ENCODE assay signal across 18 cellular contexts in genomic region chr3:106212658-106213222, GRCh38.
DNase-seq lines count a peak whose midpoint lies in the region; ATAC-seq and TF ChIP-seq lines count a peak whose summit lies in the region.
"Had no signal": no experiment of that assay in that cellular context is flagged by ENCODE, and none has a peak within 500 bp of the region (broad histone marks: within the 10 kb centered on the region; RNA-seq: fewer than 3 reads in every experiment).

No MANE protein-coding gene starts in this region.

- intact Hi-C loops in HCT116 (cut with micrococcal nuclease): no loop called here

- H3K27me3 ChIP-seq in HCT116 (ENCODE audit: insufficient read depth, low read length) (no peaks in the 10 kb centered on the region), adipocyte (replicated peaks; ENCODE audit: control insufficient read depth, insufficient read depth, low read length) (no peaks in the 10 kb centered on the region), neural progenitor cell (no peaks in the 10 kb centered on the region)
- H3K27me3 ChIP-seq: tibial nerve had no signal

- CTCF ChIA-PET in HCT116 (lab: Charles Lee): no interaction called here

- no peak overlapping the region for H3K4me3 ChIP-seq in HCT116 (replicated peaks in 1 of 2; ENCODE audit: low read depth in 1 of 2, low read length in 2 of 2)
- no peak overlapping the region for H3K4me3 ChIP-seq in adipocyte (ENCODE audit: low read length)
- no peak overlapping the region for H3K4me3 ChIP-seq in neural progenitor cell
- H3K4me3 ChIP-seq: tibial nerve had no signal

- H3K36me3 ChIP-seq in HCT116 (ENCODE audit: control insufficient read depth in 1 of 2, insufficient read depth in 2 of 2, low read length in 2 of 2): no peaks in the 10 kb centered on the region
- no peaks in the 10 kb centered on the region for H3K36me3 ChIP-seq in adipocyte (ENCODE audit: control insufficient read depth, insufficient read depth, low read length, severe bottlenecking)
- no peaks in the 10 kb centered on the region for H3K36me3 ChIP-seq in neural progenitor cell
- H3K36me3 ChIP-seq: tibial nerve had no signal

- TF ChIP-seq RAD21 in HCT116 (IDR thresholded peaks at IDR 0.05; ENCODE audit: low read depth): no peak

- BruUV-seq in HCT116 (replicated peaks; lab: Mats Ljungman, UMichigan): no TSS peak

- no peaks in the 10 kb centered on the region for H3F3A ChIP-seq in neural progenitor cell (ENCODE audit: low read depth)

- no peaks in the 10 kb centered on the region for H3K27me3 Mint-ChIP-seq in neural progenitor cell (ENCODE audit: insufficient read depth, low read depth)
- H3K27me3 Mint-ChIP-seq: central memory CD8-positive, alpha-beta T cell; natural killer cell treated with Interleukin-12 subunit alpha and Interleukin-12 subunit beta and Interleukin-15 and Interleukin-18, amount 100 ng/mL, for 72 hours had no signal

- H3K4me3 Mint-ChIP-seq in neural progenitor cell: no peak overlapping the region
- H3K4me3 Mint-ChIP-seq: central memory CD8-positive, alpha-beta T cell; natural killer cell treated with Interleukin-12 subunit alpha and Interleukin-12 subunit beta and Interleukin-15 and Interleukin-18, amount 100 ng/mL, for 72 hours had no signal

- no peaks in the 10 kb centered on the region for H3K4me1 Mint-ChIP-seq in neural progenitor cell
- H3K4me1 Mint-ChIP-seq: central memory CD8-positive, alpha-beta T cell had no signal

- no peak for TF ChIP-seq POLR2A in HCT116 (IDR thresholded peaks at IDR 0.05; ENCODE audit: borderline replicate concordance, extremely low read depth, insufficient read depth, insufficient read length)

- no peak overlapping the region for H3K27ac ChIP-seq in HCT116 (ENCODE audit: low read depth, low read length)
- no peak overlapping the region for H3K27ac ChIP-seq in neural progenitor cell
- H3K27ac ChIP-seq: tibial nerve had no signal

- TF ChIP-seq CTCF in HCT116 (IDR thresholded peaks at IDR 0.05 in 2 of 3, conservative IDR thresholded peaks at IDR 0.05 in 1 of 3; ENCODE audit: borderline replicate concordance in 1 of 3, insufficient read depth in 1 of 3, low read depth in 2 of 3, low read length in 2 of 3) (no peak), neural progenitor cell (IDR thresholded peaks at IDR 0.05) (no peak), GM10266 (IDR thresholded peaks at IDR 0.05; ENCODE audit: control insufficient read depth, insufficient read depth, low read depth, missing control alignments) (no peak)

- DNase-seq in EH (ENCODE audit: low read depth) (peak; percentile 58), HCT116 (ENCODE audit: low read depth, low spot score) (no peak), adipocyte (ENCODE audit: low read depth) (peak; percentile 20), neural progenitor cell (ENCODE audit: low spot score) (no peak), Ammon's horn (ENCODE audit: low spot score) (no peak), GM10266 (ENCODE audit: extremely low spot score) (no peak)
- DNase-seq: activated gamma-delta T cell; H7; KG1; NCI-H1048; NCI-H2029 treated with DMSO at 0.1 percent for 48 hours; RPMI8226; stimulated activated CD4-positive, alpha-beta T cell treated with anti-CD3 and anti-CD28 coated beads, Interleukin-1b, Interleukin-23, amount 100 ng/mL, for 48 hours; stimulated activated naive CD4-positive, alpha-beta T cell treated with Interleukin-2 at 50 U/mL for 16 hours had no signal

- H4K20me1 ChIP-seq in HCT116 (ENCODE audit: insufficient read depth) (no peaks in the 10 kb centered on the region), neural progenitor cell (ENCODE audit: low read depth) (no peaks in the 10 kb centered on the region)

- H3K4me1 ChIP-seq in HCT116 (ENCODE audit: control insufficient read depth in 1 of 2, insufficient read depth in 2 of 2, low read length in 2 of 2) (no peaks in the 10 kb centered on the region; a peak in 1 of 4 replicates), adipocyte (ENCODE audit: control insufficient read depth, insufficient read depth, low read length) (peaks cover 20% of the 10 kb centered on the region), neural progenitor cell (no peaks in the 10 kb centered on the region)
- H3K4me1 ChIP-seq: tibial nerve had no signal

- RAD21 ChIA-PET in HCT116 (lab: Charles Lee; ENCODE audit: low non-redundant PET in 1 of 2, low total read pairs in 2 of 2, uncharacterized antibody in 2 of 2, unreplicated experiment in 2 of 2): no interaction called here

- no peaks in the 10 kb centered on the region for H3K9me3 ChIP-seq in HCT116 (ENCODE audit: control insufficient read depth in 1 of 2, insufficient read depth in 1 of 2, low read depth in 1 of 2, low read length in 2 of 2)
- no peaks in the 10 kb centered on the region for H3K9me3 ChIP-seq in adipocyte (ENCODE audit: control insufficient read depth, low read length)
- no peaks in the 10 kb centered on the region for H3K9me3 ChIP-seq in neural progenitor cell (ENCODE audit: low read depth)
- H3K9me3 ChIP-seq: tibial nerve had no signal

- no peaks in the 10 kb centered on the region for H3K9me2 ChIP-seq in HCT116 (ENCODE audit: insufficient read depth)

- H3K9ac ChIP-seq in HCT116 (ENCODE audit: low read length): no peak overlapping the region
- H3K9ac ChIP-seq in adipocyte (ENCODE audit: low read length): no peak overlapping the region
- no peak overlapping the region for H3K9ac ChIP-seq in neural progenitor cell

- POLR2A ChIA-PET in HCT116 (lab: Charles Lee): no interaction called here

- H2AFZ ChIP-seq in HCT116 (ENCODE audit: low read depth, low read length, poor library complexity, severe bottlenecking): peak overlapping the region; percentile 38
- peak overlapping the region; percentile 44 for H2AFZ ChIP-seq in neural progenitor cell (replicated peaks)

- H3K9me3 Mint-ChIP-seq in neural progenitor cell: peaks cover 5% of the 10 kb centered on the region
- H3K9me3 Mint-ChIP-seq: central memory CD8-positive, alpha-beta T cell had no signal

- no peak overlapping the region for H3K4me2 ChIP-seq in HCT116 (ENCODE audit: low read length)
- H3K4me2 ChIP-seq in neural progenitor cell: no peak overlapping the region

- ATAC-seq in HCT116 (no peak), HG03432 (IDR thresholded peaks at IDR 0.05; ENCODE audit: unreplicated experiment) (no peak)
- ATAC-seq: natural killer cell treated with Interleukin-12 subunit alpha and Interleukin-12 subunit beta and Interleukin-15 and Interleukin-18, amount 100 ng/mL, for 72 hours had no signal

- no peaks in the 10 kb centered on the region for H3K36me3 Mint-ChIP-seq in neural progenitor cell

- no peaks in the 10 kb centered on the region for H3K79me2 ChIP-seq in HCT116 (ENCODE audit: insufficient read depth, low read length)
- H3K79me2 ChIP-seq in neural progenitor cell (ENCODE audit: low read depth): no peaks in the 10 kb centered on the region

- no peak overlapping the region for H3K27ac Mint-ChIP-seq in neural progenitor cell
- H3K27ac Mint-ChIP-seq: natural killer cell treated with Interleukin-12 subunit alpha and Interleukin-12 subunit beta and Interleukin-15 and Interleukin-18, amount 100 ng/mL, for 72 hours had no signal

TF ChIP-seq in HCT116, 20 proteins besides CTCF, POLR2A, EP300 and RAD21 (continues in another document):
- TF ChIP-seq MAX (IDR thresholded peaks at IDR 0.05): no peak
- no peak for TF ChIP-seq EZH2phosphoT487 (IDR thresholded peaks at IDR 0.05; ENCODE audit: borderline replicate concordance)
- TF ChIP-seq ATF3 (IDR thresholded peaks at IDR 0.05): no peak
- no peak for TF ChIP-seq CEBPB (IDR thresholded peaks at IDR 0.05; ENCODE audit: low read depth)
- TF ChIP-seq ZBTB33 (IDR thresholded peaks at IDR 0.05; ENCODE audit: extremely low read depth, insufficient replicate concordance, low read length): no peak
- TF ChIP-seq SP1 (IDR thresholded peaks at IDR 0.05; ENCODE audit: low read depth): no peak
- no peak for TF ChIP-seq EZH2 (IDR thresholded peaks at IDR 0.05)

Comparison
In these comparisons a context has a peak if more than half of its experiments do, and no peak if none do; other contexts are left out.
1. DNase-seq: peak in EH (single experiment) and adipocyte (single experiment); none in HCT116 (single experiment), neural progenitor cell (single experiment), Ammon's horn (single experiment) and GM10266 (single experiment).